Comparison of ENCODE assay signal across 25 cellular contexts in genomic region chr18:63997041-63997440, GRCh38. TPM values are rescaled to one million over a fixed set of nuclear protein-coding genes. Genes with fewer than 3 reads are reported as not detected.
DNase-seq lines count a peak whose midpoint lies in the region; FAIRE-seq and TF ChIP-seq lines count a peak whose summit lies in the region.
"Had no signal": no experiment of that assay in that cellular context is flagged by ENCODE, and none has a peak within 500 bp of the region (broad histone marks: within the 10 kb centered on the region; RNA-seq: fewer than 3 reads in every experiment).

No MANE protein-coding gene starts in this region.

- H3K4me1 Mint-ChIP-seq in MCF 10A (ENCODE audit: insufficient read depth, unreplicated experiment) = no peaks in the 10 kb centered on the region

- H3K4me2 ChIP-seq in mammary epithelial cell (ENCODE audit: insufficient read depth, low read depth, low read length) = peak overlapping the region; percentile 7
- H3K4me2 ChIP-seq: BLaER1 treated with 17β-estradiol and CSF1 and Interleukin-3, amounts not matched to agents 10 nM and 100 nM had no signal

- H3K36me3 ChIP-seq in mammary epithelial cell (ENCODE audit: insufficient read depth, low read length) (no peaks in the 10 kb centered on the region), adrenal gland (replicated peaks in 1 of 2) (no peaks in the 10 kb centered on the region)

- H3K27me3 ChIP-seq in mammary epithelial cell (ENCODE audit: insufficient read depth, low read length) (no peaks in the 10 kb centered on the region), adrenal gland (no peaks in the 10 kb centered on the region)
- H3K27me3 ChIP-seq: BLaER1 treated with 17β-estradiol and CSF1 and Interleukin-3, amounts not matched to agents 10 nM and 100 nM had no signal

- H3K27me3 Mint-ChIP-seq in MCF 10A (ENCODE audit: insufficient read depth, unreplicated experiment) = no peaks in the 10 kb centered on the region

- H3K4me3 Mint-ChIP-seq in MCF 10A (ENCODE audit: unreplicated experiment) = no peak overlapping the region
- H3K4me3 Mint-ChIP-seq: CD4-positive, alpha-beta memory T cell had no signal

- DNase-seq in mammary epithelial cell = peak; percentile 74
- no peak for DNase-seq in MCF 10A (ENCODE audit: unreplicated experiment)
- peak; percentile 57 for DNase-seq in SW480 (ENCODE audit: low spot score)
- DNase-seq in kidney glomerular epithelial cell (lab: John Stamatoyannopoulos, UW) = peak; percentile 37
- DNase-seq in urothelium cell line (ENCODE audit: low spot score) = peak; percentile 5
- no peak for DNase-seq in T-helper 1 cell
- no peak for DNase-seq in adrenal gland
- DNase-seq in amygdala (lab: John Stamatoyannopoulos, UW) = no peak
- DNase-seq: Caco-2; CD4-positive, alpha-beta memory T cell; DND-41; H7; KG1; NCI-H1417; NCI-H187; NCI-H446; NCI-H526; OCI-M1; SHP77 treated with DMSO at 0.1 percent for 48 hours had no signal

- no peak overlapping the region for H3K27ac Mint-ChIP-seq in MCF 10A (ENCODE audit: low read depth, unreplicated experiment)

- peaks cover 7% of the 10 kb centered on the region for H3K9me3 Mint-ChIP-seq in MCF 10A (ENCODE audit: unreplicated experiment)

- intact Hi-C loops in mammary epithelial cell (cut with micrococcal nuclease) (no loop called here), MCF 10A (cut with micrococcal nuclease) (no loop called here), adrenal gland (cut with DNase I) (no loop called here)

- peaks cover 6% of the 10 kb centered on the region for H3K36me3 Mint-ChIP-seq in MCF 10A (ENCODE audit: insufficient read depth, unreplicated experiment)

- POLR2A ChIA-PET in MCF 10A (lab: Yijun Ruan, JAX) = no interaction called here

- H2AFZ ChIP-seq in mammary epithelial cell (ENCODE audit: low read depth, low read length) = no peak overlapping the region

- FAIRE-seq in urothelium cell line (lab: Jason Lieb, UNC) = no peak
- FAIRE-seq: GM19239, HTR-8/SVneo had no signal

- BruUV-seq in mammary epithelial cell (replicated peaks; lab: Mats Ljungman, UMichigan) (no TSS peak), MCF 10A (replicated peaks; lab: Mats Ljungman, UMichigan) (no TSS peak)

- CTCF ChIA-PET in mammary epithelial cell (lab: Charles Lee; ENCODE audit: low non-redundant PET) = interaction anchor here (0.7 kb wide), 1 partner anchor 33 kb away, joined by 7 read pairs; no protein-coding TSS in a partner anchor
- CTCF ChIA-PET in MCF 10A (lab: Yijun Ruan, JAX) = interaction anchor here (0.6 to 1.1 kb wide), 5 partner anchors 9 to 964 kb away, joined by 3 to 4 read pairs (median 3); no protein-coding TSS in a partner anchor

- H3K9ac ChIP-seq in mammary epithelial cell (ENCODE audit: insufficient read depth, low read length) = no peak overlapping the region
- H3K9ac ChIP-seq: BLaER1 treated with 17β-estradiol and CSF1 and Interleukin-3, amounts not matched to agents 10 nM and 100 nM had no signal

- no peaks in the 10 kb centered on the region for H3K79me2 ChIP-seq in mammary epithelial cell (ENCODE audit: insufficient read depth, low read length)

- WGBS in mammary epithelial cell (ENCODE audit: low coverage, missing lambda C conversion rate) = 76% methylated on average over 4 of the region's 4 CpGs
- 78 to 83% (median 79%) methylated on average over 3 to 4 of the region's 4 CpGs for WGBS in adrenal gland, 4 donors

- no peaks in the 10 kb centered on the region for H4K20me1 ChIP-seq in mammary epithelial cell (ENCODE audit: insufficient read depth, low read length)

- H3K4me3 ChIP-seq in mammary epithelial cell (replicated peaks in 1 of 3; ENCODE audit: insufficient read depth in 1 of 3, low read depth in 2 of 3, low read length in 3 of 3) = no peak overlapping the region
- H3K4me3 ChIP-seq in adrenal gland = no peak overlapping the region
- H3K4me3 ChIP-seq: BLaER1 treated with 17β-estradiol and CSF1 and Interleukin-3, amounts not matched to agents 10 nM and 100 nM; SK-N-MC had no signal

- H3K4me1 ChIP-seq in mammary epithelial cell (ENCODE audit: insufficient read depth, low read length) (peaks cover 12% of the 10 kb centered on the region), adrenal gland (replicated peaks in 1 of 2) (no peaks in the 10 kb centered on the region)
- H3K4me1 ChIP-seq: BLaER1 treated with 17β-estradiol and CSF1 and Interleukin-3, amounts not matched to agents 10 nM and 100 nM; Caco-2 had no signal

- TF ChIP-seq CTCF in mammary epithelial cell (conservative IDR thresholded peaks at IDR 0.05 in 1 of 2, IDR thresholded peaks at IDR 0.05 in 1 of 2; ENCODE audit: extremely low read depth in 1 of 2, insufficient read depth in 1 of 2, low read depth in 1 of 2, low read length in 2 of 2) (no peak), MCF 10A (IDR thresholded peaks at IDR 0.05; ENCODE audit: unreplicated experiment) (no peak), adrenal gland (IDR thresholded peaks at IDR 0.05) (no peak)

- in situ Hi-C loops in mammary epithelial cell (cut with MboI; ENCODE audit: low sequenced_read_pairs in 2 of 2) = no loop called here

- H3K9me3 ChIP-seq in mammary epithelial cell (replicated peaks; ENCODE audit: insufficient read depth, low read length) (no peaks in the 10 kb centered on the region), adrenal gland (replicated peaks in 1 of 3) (no peaks in the 10 kb centered on the region)
- H3K9me3 ChIP-seq: Caco-2 had no signal

- TF ChIP-seq POLR2A in adrenal gland (IDR thresholded peaks at IDR 0.05) = no peak

- dilution Hi-C loops in mammary epithelial cell (cut with HindIII; ENCODE audit: low sequenced_read_pairs) = no loop called here

- H3K27ac ChIP-seq in mammary epithelial cell (ENCODE audit: insufficient read depth, low read depth, low read length) (peak overlapping the region; percentile 26), adrenal gland (no peak overlapping the region)
- H3K27ac ChIP-seq: 22Rv1; BLaER1 treated with 17β-estradiol and CSF1 and Interleukin-3, amounts not matched to agents 10 nM and 100 nM; SK-N-MC had no signal

RNA-seq across cellular contexts. Expression of gene SERPINB8, which starts 27.2 kb away (rescaled TPM):
- total RNA-seq in mammary epithelial cell (10 to 100 TPM; 30.0 to 68.4 TPM), MCF 10A (2022) (54.1 and 58.0 TPM in 2 replicates), adrenal gland (10 to 100 TPM in 7 of 8 donors, 1 to 10 TPM in 1; 8.4 to 22.6 (median 12.1) TPM)
- polyA plus RNA-seq in mammary epithelial cell (30.8 TPM), adrenal gland (10 to 100 TPM in 1 of 3 donors, 1 to 10 TPM in 2; 3.7 to 31.6 (median 6.9) TPM)
- 66.9 TPM for polyA minus RNA-seq in mammary epithelial cell

RNA-seq across cellular contexts. Expression of gene HMSD, which starts 47.9 kb away (rescaled TPM):
- under 1 TPM in 1 of 2 donors, not detected in 1; 0.38 TPM for total RNA-seq in mammary epithelial cell
- polyA plus RNA-seq in mammary epithelial cell = 0.05 TPM
- polyA minus RNA-seq in mammary epithelial cell = not detected
- total RNA-seq in MCF 10A (2022) = not detected in 2 replicates
- total RNA-seq in adrenal gland = under 1 TPM in 1 of 8 donors, not detected in 7; 0.57 TPM
- under 1 TPM in 2 of 3 donors, not detected in 1; 0.13 to 0.16 TPM for polyA plus RNA-seq in adrenal gland
- total RNA-seq: Caco-2, RPMI7951 had no signal
- polyA plus RNA-seq: CD4-positive, alpha-beta memory T cell had no signal

Comparison
In these comparisons a context has a peak if more than half of its experiments do, and no peak if none do; other contexts are left out.
1. DNase-seq: peak in mammary epithelial cell (single experiment), SW480 (single experiment), kidney glomerular epithelial cell (single experiment) and urothelium cell line (single experiment); none in MCF 10A (single experiment), T-helper 1 cell (0 of 5), adrenal gland (0 of 7) and amygdala (0 of 56).